Comparison of ENCODE assay signal across 1 cellular context in the genomic region with DNA sequence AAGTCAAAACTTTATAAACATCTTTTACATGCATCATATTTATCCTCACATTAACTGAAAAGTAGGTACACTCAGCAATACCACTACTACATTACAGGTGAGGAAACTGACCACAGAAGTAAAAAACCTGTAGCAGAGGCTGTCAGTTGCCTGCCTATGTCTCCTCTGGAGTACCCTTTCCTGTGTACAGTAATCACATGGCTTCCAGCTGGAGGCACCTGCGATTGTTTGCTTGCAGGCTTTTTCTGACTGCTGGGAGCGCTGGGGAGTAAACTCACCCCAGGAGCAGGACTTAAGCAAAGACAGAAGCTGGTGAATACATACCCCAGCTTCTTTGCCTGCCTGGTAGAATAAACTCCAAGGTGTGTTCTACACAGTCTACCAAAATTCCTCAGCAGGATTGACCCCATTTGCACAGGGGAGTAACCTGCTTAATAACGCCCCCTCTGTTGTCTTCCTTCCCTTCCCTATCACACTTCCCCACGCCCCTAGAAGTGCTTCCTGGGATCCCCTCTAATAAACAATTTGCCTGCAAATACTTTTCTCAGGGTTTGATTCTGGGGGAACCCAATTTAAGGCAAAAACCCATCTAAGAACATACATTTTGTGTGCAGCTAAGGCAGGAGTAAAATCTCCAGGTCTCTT.
TF ChIP-seq lines count a peak whose summit lies in the region.

No MANE protein-coding gene starts in this region.

TF ChIP-seq in H1, 55 proteins besides CTCF, POLR2A, EP300 and RAD21 (continued from another document):
- TF ChIP-seq, protein P1, sequence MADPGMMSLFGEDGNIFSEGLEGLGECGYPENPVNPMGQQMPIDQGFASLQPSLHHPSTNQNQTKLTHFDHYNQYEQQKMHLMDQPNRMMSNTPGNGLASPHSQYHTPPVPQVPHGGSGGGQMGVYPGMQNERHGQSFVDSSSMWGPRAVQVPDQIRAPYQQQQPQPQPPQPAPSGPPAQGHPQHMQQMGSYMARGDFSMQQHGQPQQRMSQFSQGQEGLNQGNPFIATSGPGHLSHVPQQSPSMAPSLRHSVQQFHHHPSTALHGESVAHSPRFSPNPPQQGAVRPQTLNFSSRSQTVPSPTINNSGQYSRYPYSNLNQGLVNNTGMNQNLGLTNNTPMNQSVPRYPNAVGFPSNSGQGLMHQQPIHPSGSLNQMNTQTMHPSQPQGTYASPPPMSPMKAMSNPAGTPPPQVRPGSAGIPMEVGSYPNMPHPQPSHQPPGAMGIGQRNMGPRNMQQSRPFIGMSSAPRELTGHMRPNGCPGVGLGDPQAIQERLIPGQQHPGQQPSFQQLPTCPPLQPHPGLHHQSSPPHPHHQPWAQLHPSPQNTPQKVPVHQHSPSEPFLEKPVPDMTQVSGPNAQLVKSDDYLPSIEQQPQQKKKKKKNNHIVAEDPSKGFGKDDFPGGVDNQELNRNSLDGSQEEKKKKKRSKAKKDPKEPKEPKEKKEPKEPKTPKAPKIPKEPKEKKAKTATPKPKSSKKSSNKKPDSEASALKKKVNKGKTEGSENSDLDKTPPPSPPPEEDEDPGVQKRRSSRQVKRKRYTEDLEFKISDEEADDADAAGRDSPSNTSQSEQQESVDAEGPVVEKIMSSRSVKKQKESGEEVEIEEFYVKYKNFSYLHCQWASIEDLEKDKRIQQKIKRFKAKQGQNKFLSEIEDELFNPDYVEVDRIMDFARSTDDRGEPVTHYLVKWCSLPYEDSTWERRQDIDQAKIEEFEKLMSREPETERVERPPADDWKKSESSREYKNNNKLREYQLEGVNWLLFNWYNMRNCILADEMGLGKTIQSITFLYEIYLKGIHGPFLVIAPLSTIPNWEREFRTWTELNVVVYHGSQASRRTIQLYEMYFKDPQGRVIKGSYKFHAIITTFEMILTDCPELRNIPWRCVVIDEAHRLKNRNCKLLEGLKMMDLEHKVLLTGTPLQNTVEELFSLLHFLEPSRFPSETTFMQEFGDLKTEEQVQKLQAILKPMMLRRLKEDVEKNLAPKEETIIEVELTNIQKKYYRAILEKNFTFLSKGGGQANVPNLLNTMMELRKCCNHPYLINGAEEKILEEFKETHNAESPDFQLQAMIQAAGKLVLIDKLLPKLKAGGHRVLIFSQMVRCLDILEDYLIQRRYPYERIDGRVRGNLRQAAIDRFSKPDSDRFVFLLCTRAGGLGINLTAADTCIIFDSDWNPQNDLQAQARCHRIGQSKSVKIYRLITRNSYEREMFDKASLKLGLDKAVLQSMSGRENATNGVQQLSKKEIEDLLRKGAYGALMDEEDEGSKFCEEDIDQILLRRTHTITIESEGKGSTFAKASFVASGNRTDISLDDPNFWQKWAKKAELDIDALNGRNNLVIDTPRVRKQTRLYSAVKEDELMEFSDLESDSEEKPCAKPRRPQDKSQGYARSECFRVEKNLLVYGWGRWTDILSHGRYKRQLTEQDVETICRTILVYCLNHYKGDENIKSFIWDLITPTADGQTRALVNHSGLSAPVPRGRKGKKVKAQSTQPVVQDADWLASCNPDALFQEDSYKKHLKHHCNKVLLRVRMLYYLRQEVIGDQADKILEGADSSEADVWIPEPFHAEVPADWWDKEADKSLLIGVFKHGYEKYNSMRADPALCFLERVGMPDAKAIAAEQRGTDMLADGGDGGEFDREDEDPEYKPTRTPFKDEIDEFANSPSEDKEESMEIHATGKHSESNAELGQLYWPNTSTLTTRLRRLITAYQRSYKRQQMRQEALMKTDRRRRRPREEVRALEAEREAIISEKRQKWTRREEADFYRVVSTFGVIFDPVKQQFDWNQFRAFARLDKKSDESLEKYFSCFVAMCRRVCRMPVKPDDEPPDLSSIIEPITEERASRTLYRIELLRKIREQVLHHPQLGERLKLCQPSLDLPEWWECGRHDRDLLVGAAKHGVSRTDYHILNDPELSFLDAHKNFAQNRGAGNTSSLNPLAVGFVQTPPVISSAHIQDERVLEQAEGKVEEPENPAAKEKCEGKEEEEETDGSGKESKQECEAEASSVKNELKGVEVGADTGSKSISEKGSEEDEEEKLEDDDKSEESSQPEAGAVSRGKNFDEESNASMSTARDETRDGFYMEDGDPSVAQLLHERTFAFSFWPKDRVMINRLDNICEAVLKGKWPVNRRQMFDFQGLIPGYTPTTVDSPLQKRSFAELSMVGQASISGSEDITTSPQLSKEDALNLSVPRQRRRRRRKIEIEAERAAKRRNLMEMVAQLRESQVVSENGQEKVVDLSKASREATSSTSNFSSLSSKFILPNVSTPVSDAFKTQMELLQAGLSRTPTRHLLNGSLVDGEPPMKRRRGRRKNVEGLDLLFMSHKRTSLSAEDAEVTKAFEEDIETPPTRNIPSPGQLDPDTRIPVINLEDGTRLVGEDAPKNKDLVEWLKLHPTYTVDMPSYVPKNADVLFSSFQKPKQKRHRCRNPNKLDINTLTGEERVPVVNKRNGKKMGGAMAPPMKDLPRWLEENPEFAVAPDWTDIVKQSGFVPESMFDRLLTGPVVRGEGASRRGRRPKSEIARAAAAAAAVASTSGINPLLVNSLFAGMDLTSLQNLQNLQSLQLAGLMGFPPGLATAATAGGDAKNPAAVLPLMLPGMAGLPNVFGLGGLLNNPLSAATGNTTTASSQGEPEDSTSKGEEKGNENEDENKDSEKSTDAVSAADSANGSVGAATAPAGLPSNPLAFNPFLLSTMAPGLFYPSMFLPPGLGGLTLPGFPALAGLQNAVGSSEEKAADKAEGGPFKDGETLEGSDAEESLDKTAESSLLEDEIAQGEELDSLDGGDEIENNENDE (IDR thresholded peaks at IDR 0.05; ENCODE audit: insufficient replicate concordance, low read length) = no peak
- TF ChIP-seq HDAC6 (IDR thresholded peaks at IDR 0.05; ENCODE audit: low read depth, low read length) (no peak), SUZ12 (IDR thresholded peaks at IDR 0.05; ENCODE audit: low read length) (no peak), JUND (IDR thresholded peaks at IDR 0.05; ENCODE audit: low read length) (no peak), PHF8 (conservative IDR thresholded peaks at IDR 0.05; ENCODE audit: low read depth, low read length) (no peak), SP4 (IDR thresholded peaks at IDR 0.05; ENCODE audit: low read length) (no peak), EZH2 (IDR thresholded peaks at IDR 0.05; ENCODE audit: low read depth, low read length, severe bottlenecking) (no peak), CHD2 (IDR thresholded peaks at IDR 0.05; ENCODE audit: low read length) (no peak), SIX5 (IDR thresholded peaks at IDR 0.05; ENCODE audit: low read depth, low read length) (no peak), CBX8 (IDR thresholded peaks at IDR 0.05; ENCODE audit: borderline replicate concordance, low read depth, low read length) (no peak)
- TF ChIP-seq, protein P2, sequence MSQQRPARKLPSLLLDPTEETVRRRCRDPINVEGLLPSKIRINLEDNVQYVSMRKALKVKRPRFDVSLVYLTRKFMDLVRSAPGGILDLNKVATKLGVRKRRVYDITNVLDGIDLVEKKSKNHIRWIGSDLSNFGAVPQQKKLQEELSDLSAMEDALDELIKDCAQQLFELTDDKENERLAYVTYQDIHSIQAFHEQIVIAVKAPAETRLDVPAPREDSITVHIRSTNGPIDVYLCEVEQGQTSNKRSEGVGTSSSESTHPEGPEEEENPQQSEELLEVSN (IDR thresholded peaks at IDR 0.05) = no peak
- TF ChIP-seq, protein P3, sequence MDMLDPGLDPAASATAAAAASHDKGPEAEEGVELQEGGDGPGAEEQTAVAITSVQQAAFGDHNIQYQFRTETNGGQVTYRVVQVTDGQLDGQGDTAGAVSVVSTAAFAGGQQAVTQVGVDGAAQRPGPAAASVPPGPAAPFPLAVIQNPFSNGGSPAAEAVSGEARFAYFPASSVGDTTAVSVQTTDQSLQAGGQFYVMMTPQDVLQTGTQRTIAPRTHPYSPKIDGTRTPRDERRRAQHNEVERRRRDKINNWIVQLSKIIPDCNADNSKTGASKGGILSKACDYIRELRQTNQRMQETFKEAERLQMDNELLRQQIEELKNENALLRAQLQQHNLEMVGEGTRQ (IDR thresholded peaks at IDR 0.05; ENCODE audit: low read length) = no peak
